20 cellular contexts compared by ENCODE assay signal in genomic region chr17:72982680-72983079, GRCh38.
A peak's percentile ranks its signal among the peaks of the same experiment; 100 is the strongest.
DNase-seq lines count a peak whose midpoint lies in the region; ATAC-seq, FAIRE-seq and TF ChIP-seq lines count a peak whose summit lies in the region.
"Had no signal": no experiment of that assay in that cellular context is flagged by ENCODE, and none has a peak within 500 bp of the region (broad histone marks: within the 10 kb centered on the region; RNA-seq: fewer than 3 reads in every experiment).

No MANE protein-coding gene starts in this region.

- H2BK15ac ChIP-seq in mesendoderm (replicated peaks; ENCODE audit: low read depth), result no peak overlapping the region

- ATAC-seq in A549 (no peak), HepG2 (peak; percentile 13; the same call in 1 of the 3 replicates)
- ATAC-seq in activated T-helper 17 cell treated with anti-CD3 and anti-CD28 coated beads, Interleukin-2, amount 50 U/mL, for 72 hours (replicated peaks), result no peak

- H3K27me3 Mint-ChIP-seq in activated T-helper 17 cell treated with anti-CD3 and anti-CD28 coated beads, Interleukin-2, amount 50 U/mL, for 72 hours, result no peaks in the 10 kb centered on the region
- H3K27me3 Mint-ChIP-seq: CD4-positive, alpha-beta memory T cell had no signal

- FAIRE-seq in A549 (lab: Jason Lieb, UNC) (peak; percentile 51), HepG2 (lab: Jason Lieb, UNC) (peak; percentile 63)
- FAIRE-seq: D721Med, GM12892, GM19239 had no signal

- H3K18ac ChIP-seq in mesendoderm (ENCODE audit: low read length), result no peak overlapping the region

- in situ Hi-C loops in HepG2 (cut with HindIII; ENCODE audit: extremely low pct_ligation_motif_present, low pct_unique_long_range_greater_than_20kb), result no loop called here

- intact Hi-C loops in HepG2 (cut with micrococcal nuclease; ENCODE audit: unreplicated experiment), result loop anchor here (5.0 kb wide), 1 partner anchor 425 kb away; no protein-coding TSS in a partner anchor

- no peak overlapping the region for H4K8ac ChIP-seq in mesendoderm (ENCODE audit: low read depth, low read length)

- H4K20me1 ChIP-seq in HepG2 (ENCODE audit: insufficient read depth, low read length), result no peaks in the 10 kb centered on the region; the same call in 1 of the 2 replicates

- no peak overlapping the region for H2BK120ac ChIP-seq in mesendoderm (ENCODE audit: low read depth, low read length)

- no peak for TF ChIP-seq CTCF in A549 (IDR thresholded peaks at IDR 0.05)
- TF ChIP-seq CTCF in HepG2 (CRISPR knock-in tag; IDR thresholded peaks at IDR 0.05), result no peak

- H3K36me3 Mint-ChIP-seq in activated T-helper 17 cell treated with anti-CD3 and anti-CD28 coated beads, Interleukin-2, amount 50 U/mL, for 72 hours (ENCODE audit: low read depth), result no peaks in the 10 kb centered on the region

- peak overlapping the region; percentile 61 for H3K27ac Mint-ChIP-seq in activated T-helper 17 cell treated with anti-CD3 and anti-CD28 coated beads, Interleukin-2, amount 50 U/mL, for 72 hours

- no peak overlapping the region for H3K27ac ChIP-seq in A549
- H3K27ac ChIP-seq in HepG2 (ENCODE audit: extremely low read length, insufficient read depth, low read length), result no peak overlapping the region
- no peak overlapping the region for H3K27ac ChIP-seq in mesendoderm (ENCODE audit: low read depth, low read length)
- H3K27ac ChIP-seq: C4-2B, HL-60 had no signal

- no peak overlapping the region for H3K23ac ChIP-seq in mesendoderm (ENCODE audit: low read length)

- no TSS peak for BruUV-seq in HepG2 (replicated peaks; lab: Mats Ljungman, UMichigan)

- H3K4me1 ChIP-seq in A549 (peaks cover 44% of the 10 kb centered on the region), HepG2 (ENCODE audit: insufficient read depth, low read length) (peaks cover 35% of the 10 kb centered on the region), mesendoderm (ENCODE audit: control insufficient read depth, low read depth, low read length) (no peaks in the 10 kb centered on the region)

- H3K9me3 Mint-ChIP-seq in activated T-helper 17 cell treated with anti-CD3 and anti-CD28 coated beads, Interleukin-2, amount 50 U/mL, for 72 hours, result no peaks in the 10 kb centered on the region
- H3K9me3 Mint-ChIP-seq: CD4-positive, alpha-beta memory T cell; HFFc6 had no signal

- CTCF ChIA-PET in A549 (lab: Yijun Ruan, JAX), result interaction anchor here (1.2 to 1.6 kb wide), 2 partner anchors 8 to 257 kb away, joined by 4 to 5 read pairs; no protein-coding TSS in a partner anchor
- CTCF ChIA-PET in HepG2 (lab: Yijun Ruan, JAX; ENCODE audit: low intra/inter-chr PET ratio, low total read pairs), result no interaction called here

- H3K4me2 ChIP-seq in A549, result peak overlapping the region; percentile 49
- H3K4me2 ChIP-seq in HepG2 (ENCODE audit: low read depth, low read length), result no peak overlapping the region
- H3K4me2 ChIP-seq in mesendoderm (ENCODE audit: low read length), result no peak overlapping the region

- no peak overlapping the region for H2AFZ ChIP-seq in HepG2 (ENCODE audit: low read length)

- no peak overlapping the region for H2BK5ac ChIP-seq in mesendoderm (ENCODE audit: low read length)

- POLR2A ChIA-PET in A549 (lab: Yijun Ruan, JAX), result no interaction called here
- POLR2A ChIA-PET in HepG2 (lab: Yijun Ruan, JAX), result interaction anchor here (0.8 kb wide), 1 partner anchor 86 kb away, joined by 3 read pairs; no protein-coding TSS in a partner anchor

- H3K79me2 ChIP-seq in HepG2 (ENCODE audit: insufficient read depth, low read length) (no peaks in the 10 kb centered on the region), mesendoderm (ENCODE audit: control insufficient read depth, insufficient read depth, low read length) (no peaks in the 10 kb centered on the region)

- TF ChIP-seq RAD21 in A549 (conservative IDR thresholded peaks at IDR 0.05 in 1 of 2, IDR thresholded peaks at IDR 0.05 in 1 of 2) (no peak), HepG2 (CRISPR knock-in tag; IDR thresholded peaks at IDR 0.05) (no peak)

- peaks cover 5% of the 10 kb centered on the region for H3K4me1 Mint-ChIP-seq in activated T-helper 17 cell treated with anti-CD3 and anti-CD28 coated beads, Interleukin-2, amount 50 U/mL, for 72 hours

- no peak overlapping the region for H3K9ac ChIP-seq in HepG2 (ENCODE audit: insufficient read depth, low read depth, low read length)
- H3K9ac ChIP-seq in mesendoderm (ENCODE audit: low read length), result no peak overlapping the region

- H3K9me3 ChIP-seq in A549, result no peaks in the 10 kb centered on the region
- H3K9me3 ChIP-seq in HepG2 (ENCODE audit: low read length), result no peaks in the 10 kb centered on the region
- H3K9me3 ChIP-seq: BE2C had no signal

- DNase-seq in A549 (ENCODE audit: low read depth in 1 of 2, low spot score in 1 of 2) (no peak), HepG2 (ENCODE audit: low spot score) (peak; percentile 39), pons (ENCODE audit: low spot score) (peak; percentile 63), DMS 273 (lab: John Stamatoyannopoulos, UW; ENCODE audit: unreplicated experiment) (no peak), mesendoderm (no peak), NCI-H2081 treated with DMSO at 0.1 percent for 48 hours (lab: John Stamatoyannopoulos, UW) (no peak)
- DNase-seq: BE2C; CD4-positive, alpha-beta memory T cell; DND-41; GDM1; HCEC 1CT; HFFc6; IMR-90; KBM-7 had no signal

- no peaks in the 10 kb centered on the region for H3K36me3 ChIP-seq in HepG2 (replicated peaks in 1 of 2; ENCODE audit: control insufficient read depth in 1 of 2, insufficient read depth in 2 of 2, low read length in 2 of 2)
- no peaks in the 10 kb centered on the region for H3K36me3 ChIP-seq in mesendoderm (ENCODE audit: control insufficient read depth, insufficient read depth, low read length)
- H3K36me3 ChIP-seq: BE2C had no signal

- no peak overlapping the region for H2AK5ac ChIP-seq in mesendoderm (ENCODE audit: low read length)

- no peak overlapping the region for H3K4ac ChIP-seq in mesendoderm (ENCODE audit: low read depth, low read length)

- TF ChIP-seq POLR2A in A549 (IDR thresholded peaks at IDR 0.05; ENCODE audit: low read length) (no peak), HepG2 (IDR thresholded peaks at IDR 0.05; ENCODE audit: insufficient read depth in 1 of 2, low read depth in 2 of 2, low read length in 2 of 2) (no peak)

- no peak for TF ChIP-seq EP300 in A549 (IDR thresholded peaks at IDR 0.05)
- no peak for TF ChIP-seq EP300 in HepG2 (IDR thresholded peaks at IDR 0.05; ENCODE audit: low read depth in 2 of 2, low read length in 2 of 2)
- no peak for TF ChIP-seq EP300 in HepG2 (CRISPR knock-in tag; IDR thresholded peaks at IDR 0.05; ENCODE audit: borderline replicate concordance)

- no peak overlapping the region for H3K56ac ChIP-seq in mesendoderm (ENCODE audit: low read length)

- 18% methylated on average over 3 of the region's 3 CpGs for WGBS in A549 (ENCODE audit: missing lambda C conversion rate)
- WGBS in HepG2 (ENCODE audit: low lambda C conversion rate), result 42% methylated on average over 3 of the region's 3 CpGs
- WGBS in mesendoderm (ENCODE audit: extremely low coverage, insufficient coverage, low lambda C conversion rate), result no CpG with 5 or more reads among the region's 3 CpGs

- no peak overlapping the region for H3K4me3 Mint-ChIP-seq in activated T-helper 17 cell treated with anti-CD3 and anti-CD28 coated beads, Interleukin-2, amount 50 U/mL, for 72 hours
- H3K4me3 Mint-ChIP-seq: CD4-positive, alpha-beta memory T cell; HFFc6 had no signal

- H3K4me3 ChIP-seq in A549 (no peak overlapping the region), HepG2 (replicated peaks in 1 of 3; ENCODE audit: insufficient read depth in 1 of 3, low read depth in 2 of 3, low read length in 3 of 3) (no peak overlapping the region), mesendoderm (ENCODE audit: low read length) (no peak overlapping the region)

- no peaks in the 10 kb centered on the region for H3K79me1 ChIP-seq in mesendoderm (ENCODE audit: low read length)

- H4K5ac ChIP-seq in mesendoderm (ENCODE audit: low read length), result no peak overlapping the region

- H3K27me3 ChIP-seq in HepG2 (ENCODE audit: control insufficient read depth in 1 of 2, insufficient read depth in 2 of 2, low read length in 2 of 2), result peaks cover 0 to 2% of the 10 kb centered on the region in 2 experiments; a peak in 1 of 5 replicates
- no peaks in the 10 kb centered on the region for H3K27me3 ChIP-seq in mesendoderm (ENCODE audit: insufficient read depth, low read length, poor library complexity)
- H3K27me3 ChIP-seq: BE2C had no signal

TF ChIP-seq in A549, 52 proteins besides CTCF, POLR2A, EP300 and RAD21 (continues in another document):
- TF ChIP-seq, protein P1, sequence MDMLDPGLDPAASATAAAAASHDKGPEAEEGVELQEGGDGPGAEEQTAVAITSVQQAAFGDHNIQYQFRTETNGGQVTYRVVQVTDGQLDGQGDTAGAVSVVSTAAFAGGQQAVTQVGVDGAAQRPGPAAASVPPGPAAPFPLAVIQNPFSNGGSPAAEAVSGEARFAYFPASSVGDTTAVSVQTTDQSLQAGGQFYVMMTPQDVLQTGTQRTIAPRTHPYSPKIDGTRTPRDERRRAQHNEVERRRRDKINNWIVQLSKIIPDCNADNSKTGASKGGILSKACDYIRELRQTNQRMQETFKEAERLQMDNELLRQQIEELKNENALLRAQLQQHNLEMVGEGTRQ (IDR thresholded peaks at IDR 0.05), result no peak

TF ChIP-seq in HepG2, 621 proteins besides CTCF, POLR2A, EP300 and RAD21 (continues in another document):
- TF ChIP-seq RXRB (CRISPR knock-in tag; IDR thresholded peaks at IDR 0.05; ENCODE audit: borderline replicate concordance) (0 out of 2 replicates have a peak, but pooled peaks have one; percentile 16), SMC3 (IDR thresholded peaks at IDR 0.05; ENCODE audit: low read length) (no peak), HMG20A (CRISPR knock-in tag; IDR thresholded peaks at IDR 0.05; ENCODE audit: borderline replicate concordance) (peak; percentile 32; the same call in 1 of the 2 replicates), ZNF263 (CRISPR knock-in tag; IDR thresholded peaks at IDR 0.05) (no peak), ZNF724P (CRISPR knock-in tag; IDR thresholded peaks at IDR 0.05; ENCODE audit: borderline replicate concordance) (no peak)
- TF ChIP-seq, protein P2, sequence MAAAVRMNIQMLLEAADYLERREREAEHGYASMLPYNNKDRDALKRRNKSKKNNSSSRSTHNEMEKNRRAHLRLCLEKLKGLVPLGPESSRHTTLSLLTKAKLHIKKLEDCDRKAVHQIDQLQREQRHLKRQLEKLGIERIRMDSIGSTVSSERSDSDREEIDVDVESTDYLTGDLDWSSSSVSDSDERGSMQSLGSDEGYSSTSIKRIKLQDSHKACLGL (CRISPR knock-in tag; IDR thresholded peaks at IDR 0.05), result no peak
- TF ChIP-seq, protein P3, sequence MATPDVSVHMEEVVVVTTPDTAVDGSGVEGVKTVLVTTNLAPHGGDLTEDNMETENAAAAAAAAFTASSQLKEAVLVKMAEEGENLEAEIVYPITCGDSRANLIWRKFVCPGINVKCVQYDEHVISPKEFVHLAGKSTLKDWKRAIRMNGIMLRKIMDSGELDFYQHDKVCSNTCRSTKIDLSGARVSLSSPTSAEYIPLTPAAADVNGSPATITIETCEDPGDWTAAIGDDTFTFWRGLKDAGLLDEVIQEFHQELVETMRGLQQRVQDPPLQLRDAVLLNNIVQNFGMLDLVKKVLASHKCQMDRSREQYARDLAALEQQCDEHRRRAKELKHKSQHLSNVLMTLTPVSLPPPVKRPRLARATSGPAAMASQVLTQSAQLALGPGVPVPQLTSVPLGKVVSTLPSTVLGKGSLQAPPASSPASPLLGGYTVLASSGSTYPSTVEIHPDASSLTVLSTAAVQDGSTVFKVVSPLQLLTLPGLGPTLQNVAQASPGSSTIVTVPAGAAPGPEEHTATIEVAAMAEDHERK (CRISPR knock-in tag; IDR thresholded peaks at IDR 0.05; ENCODE audit: low read depth), result no peak

Comparison
In these comparisons a context has a peak if more than half of its experiments do, and no peak if none do; other contexts are left out.
1. DNase-seq: peak in HepG2 (single experiment) and pons (single experiment); none in A549 (0 of 2), DMS 273 (single experiment), mesendoderm (single experiment) and NCI-H2081 treated with DMSO at 0.1 percent for 48 hours (single experiment).